In the genomic region with DNA sequence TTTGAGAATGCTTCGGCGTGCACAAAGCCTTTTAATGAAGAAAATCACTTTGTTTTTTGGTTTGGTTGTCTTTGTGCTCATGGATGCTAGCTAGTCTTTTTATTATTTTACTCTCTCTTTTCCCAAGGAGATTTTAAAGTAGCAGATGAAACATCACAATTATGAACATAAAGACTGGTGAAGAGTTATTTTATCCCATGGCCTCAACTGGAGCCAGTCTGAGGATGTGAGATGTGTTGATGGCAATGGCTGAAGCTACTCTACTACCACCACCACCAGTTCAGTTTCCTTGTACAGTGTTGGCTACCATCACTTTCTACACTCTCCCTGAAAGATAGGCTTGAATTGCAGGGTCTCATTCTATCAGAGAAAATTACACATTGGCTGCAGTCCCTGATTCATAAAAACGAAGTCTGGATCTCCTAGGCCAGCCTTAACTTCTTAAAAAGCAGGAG, we compare ENCODE assay signal across 8 cellular contexts. TPM values are rescaled to one million over a fixed set of nuclear protein-coding genes. Genes with fewer than 3 reads are reported as not detected.
DNase-seq lines count a peak whose midpoint lies in the region; ATAC-seq and TF ChIP-seq lines count a peak whose summit lies in the region.

No MANE protein-coding gene starts in this region.

- H3K27ac Mint-ChIP-seq in central memory CD8-positive, alpha-beta T cell (ENCODE audit: low read depth) = peak overlapping the region; percentile 87
- H3K27ac Mint-ChIP-seq in naive thymus-derived CD8-positive, alpha-beta T cell = peak overlapping the region in 9 of 10 donors; percentile 83 to 95 (median 93)

- H2AK9ac ChIP-seq in IMR-90 (replicated peaks; ENCODE audit: low read depth, low read length, poor library complexity) = no peak overlapping the region

- peaks cover 4 to 10% of the 10 kb centered on the region in 2 experiments; a peak in 3 of 4 replicates for H3K79me1 ChIP-seq in IMR-90 (ENCODE audit: low read depth in 1 of 2, low read length in 2 of 2)

- peaks cover 16% of the 10 kb centered on the region for H3K36me3 Mint-ChIP-seq in central memory CD8-positive, alpha-beta T cell (ENCODE audit: insufficient read depth)
- H3K36me3 Mint-ChIP-seq in naive thymus-derived CD8-positive, alpha-beta T cell = peaks cover 0 to 12% (median 1%) of the 10 kb centered on the region in 3 donors

- no CpG with 5 or more reads among the region's 3 CpGs for WGBS in IMR-90 (ENCODE audit: extremely low coverage in 2 of 2, insufficient read length in 1 of 2), 2 experiments
- 25 to 26% methylated on average over 3 of the region's 3 CpGs for WGBS in aorta, 2 donors

- no peaks in the 10 kb centered on the region for H3K9me3 Mint-ChIP-seq in central memory CD8-positive, alpha-beta T cell
- H3K9me3 Mint-ChIP-seq in naive thymus-derived CD8-positive, alpha-beta T cell = no peaks in the 10 kb centered on the region

- H3K27me3 ChIP-seq in BE2C (no peaks in the 10 kb centered on the region), IMR-90 (ENCODE audit: control insufficient read depth, insufficient read depth, low read length) (no peaks in the 10 kb centered on the region), aorta (ENCODE audit: control insufficient read depth in 1 of 2, insufficient read depth in 2 of 2, low read length in 1 of 2) (no peaks in the 10 kb centered on the region)

- H3K14ac ChIP-seq in IMR-90 (replicated peaks; ENCODE audit: low read depth, low read length) = peak overlapping the region; percentile 99

- peak overlapping the region; percentile 82 for H4K91ac ChIP-seq in IMR-90 (ENCODE audit: insufficient read depth, low read depth, low read length)

- peak overlapping the region; percentile 56; the same call in 1 of the 2 replicates for H2AK5ac ChIP-seq in IMR-90 (ENCODE audit: low read depth, low read length)

- no peak for DNase-seq in BE2C
- no peak for DNase-seq in IMR-90
- no peak for DNase-seq in central memory CD8-positive, alpha-beta T cell (ENCODE audit: low spot score in 2 of 2)
- no peak for DNase-seq in naive thymus-derived CD8-positive, alpha-beta T cell
- no peak for DNase-seq in stimulated activated CD4-positive, alpha-beta T cell treated with anti-CD3 and anti-CD28 coated beads, Interleukin-1b, Interleukin-23, amount 100 ng/mL, for 48 hours
- DNase-seq in aorta = no peak

- peaks cover 5% of the 10 kb centered on the region; the same call in 1 of the 2 replicates for H3K4me1 ChIP-seq in BE2C
- peaks cover 4% of the 10 kb centered on the region for H3K4me1 ChIP-seq in IMR-90 (ENCODE audit: control insufficient read depth, insufficient read depth, low read length)
- no peaks in the 10 kb centered on the region for H3K4me1 ChIP-seq in aorta (ENCODE audit: control insufficient read depth in 1 of 2, insufficient read depth in 2 of 2, low read length in 2 of 2)

- peaks cover 29% of the 10 kb centered on the region for H3K4me1 Mint-ChIP-seq in central memory CD8-positive, alpha-beta T cell
- H3K4me1 Mint-ChIP-seq in naive thymus-derived CD8-positive, alpha-beta T cell = peaks cover 14 to 39% (median 36%) of the 10 kb centered on the region in 4 donors

- intact Hi-C loops in IMR-90 (cut with micrococcal nuclease) (loop anchor here (2.0 to 10.0 kb wide), 3 partner anchors 81 to 259 kb away; partner anchors contain the start of genes HNRNPH3, PBLD and SIRT1), aorta (cut with DNase I) (loop anchor here (10.0 kb wide), 2 partner anchors 221 to 259 kb away; partner anchors contain the start of genes HNRNPH3 (in 1 of the 2) and PBLD (in 1 of the 2))

- no peak overlapping the region for H2AFZ ChIP-seq in IMR-90 (replicated peaks; ENCODE audit: low read length, poor library complexity)

- H3K27ac ChIP-seq in IMR-90 (ENCODE audit: insufficient read depth, low read length) (no peak overlapping the region), aorta (ENCODE audit: low read depth in 1 of 2, low read length in 2 of 2) (no peak overlapping the region)

- no peak for TF ChIP-seq RAD21 in IMR-90 (IDR thresholded peaks at IDR 0.05; ENCODE audit: low read length)

- peak overlapping the region; percentile 87 for H2BK120ac ChIP-seq in IMR-90 (ENCODE audit: low read depth, low read length)

- H3K4ac ChIP-seq in IMR-90 (ENCODE audit: low read depth, low read length) = peak overlapping the region; percentile 88

- H3K9me3 ChIP-seq in BE2C (no peaks in the 10 kb centered on the region), IMR-90 (ENCODE audit: control insufficient read depth, insufficient read depth, low read length) (no peaks in the 10 kb centered on the region), aorta (ENCODE audit: control insufficient read depth, low read length) (no peaks in the 10 kb centered on the region)

- CTCF ChIA-PET in IMR-90 (lab: Yijun Ruan, JAX) = interaction anchor here (1.2 kb wide), 1 partner anchor 137 kb away, joined by 5 read pairs; no protein-coding TSS in a partner anchor

- peak overlapping the region; percentile 95 for H3K4me2 ChIP-seq in IMR-90 (ENCODE audit: low read depth, low read length)

- peaks cover 21% of the 10 kb centered on the region for H4K20me1 ChIP-seq in IMR-90 (ENCODE audit: insufficient read depth, low read length)

- peak overlapping the region; percentile 77 for H3K56ac ChIP-seq in IMR-90 (ENCODE audit: extremely low read depth, insufficient read depth, low read length)

- H2BK20ac ChIP-seq in IMR-90 (ENCODE audit: low read depth, low read length) = peak overlapping the region; percentile 78

- peak overlapping the region; percentile 78; the same call in 1 of the 2 replicates for H3K9ac ChIP-seq in IMR-90 (ENCODE audit: low read depth, low read length)

- TSS peak; percentile 89 for BruUV-seq in IMR-90 (replicated peaks; lab: Mats Ljungman, UMichigan)

- H3K18ac ChIP-seq in IMR-90 (ENCODE audit: low read depth, low read length) = peak overlapping the region; percentile 92

- peak overlapping the region; percentile 90 for H3K4me3 Mint-ChIP-seq in central memory CD8-positive, alpha-beta T cell
- peak overlapping the region; percentile 61 to 99 (median 94) for H3K4me3 Mint-ChIP-seq in naive thymus-derived CD8-positive, alpha-beta T cell

- POLR2A ChIA-PET in IMR-90 (lab: Charles Lee; ENCODE audit: unreplicated experiment) = no interaction called here
- POLR2A ChIA-PET in naive thymus-derived CD8-positive, alpha-beta T cell (lab: Charles Lee) = interaction anchor here (0.7 to 1.2 kb wide), 2 partner anchors 191 to 655 kb away, joined by 3 read pairs; partner anchors contain the start of gene SIRT1

- in situ Hi-C loops in IMR-90 (cut with MboI; ENCODE audit: low sequenced_read_pairs) = no loop called here

- H2BK5ac ChIP-seq in IMR-90 (ENCODE audit: low read depth, low read length, poor library complexity, severe bottlenecking) = peak overlapping the region; percentile 93

- no peak for ATAC-seq in IMR-90 (ENCODE audit: low read depth)
- no peak for ATAC-seq in central memory CD8-positive, alpha-beta T cell (replicated peaks; ENCODE audit: extremely low read depth, poor library complexity, severe bottlenecking)
- ATAC-seq in naive thymus-derived CD8-positive, alpha-beta T cell = no peak
- ATAC-seq in HG02870 (IDR thresholded peaks at IDR 0.05; ENCODE audit: unreplicated experiment) = no peak
- ATAC-seq in GM21786 (IDR thresholded peaks at IDR 0.05; ENCODE audit: unreplicated experiment) = no peak
- ATAC-seq in aorta (ENCODE audit: low FRiP score) = no peak

- peak overlapping the region; percentile 99 for H4K5ac ChIP-seq in IMR-90 (ENCODE audit: low read depth, low read length)

- H4K8ac ChIP-seq in IMR-90 (ENCODE audit: low read depth in 2 of 2, low read length in 2 of 2) = peak overlapping the region; percentile 96 to 99

- H3K9me1 ChIP-seq in IMR-90 (ENCODE audit: insufficient read depth, low read length) = no peaks in the 10 kb centered on the region

- H3K4me3 ChIP-seq in BE2C (ENCODE audit: low read depth, low read length) (peak overlapping the region; percentile 36), IMR-90 (ENCODE audit: insufficient read depth, low read depth, low read length) (peak overlapping the region; percentile 41; the same call in 1 of the 2 replicates), aorta (ENCODE audit: low read length in 2 of 2) (peak overlapping the region in 1 of 2 donors; percentile 69)

- TF ChIP-seq POLR2A in IMR-90 (IDR thresholded peaks at IDR 0.05; ENCODE audit: low read depth, low read length) = no peak

- peak overlapping the region; percentile 55; the same call in 1 of the 3 replicates for H2BK15ac ChIP-seq in IMR-90 (ENCODE audit: low read depth, low read length)

- dilution Hi-C loops in IMR-90 (cut with HindIII; ENCODE audit: low sequenced_read_pairs, unreplicated experiment) = no loop called here

- H3K27me3 Mint-ChIP-seq in central memory CD8-positive, alpha-beta T cell = no peaks in the 10 kb centered on the region
- H3K27me3 Mint-ChIP-seq in naive thymus-derived CD8-positive, alpha-beta T cell = no peaks in the 10 kb centered on the region

- H3K36me3 ChIP-seq in BE2C (no peaks in the 10 kb centered on the region), IMR-90 (ENCODE audit: control insufficient read depth, insufficient read depth, low read length) (peaks cover 2% of the 10 kb centered on the region; the same call in 1 of the 2 replicates), aorta (ENCODE audit: control insufficient read depth in 1 of 2, insufficient read depth in 2 of 2, low read length in 1 of 2) (no peaks in the 10 kb centered on the region)

- H3K23ac ChIP-seq in IMR-90 (ENCODE audit: low read depth, low read length) = peak overlapping the region; percentile 99

- no peak for TF ChIP-seq CTCF in BE2C (IDR thresholded peaks at IDR 0.05; ENCODE audit: low read depth, low read length)
- TF ChIP-seq CTCF in IMR-90 (conservative IDR thresholded peaks at IDR 0.05; ENCODE audit: low read depth, low read length) = no peak

TF ChIP-seq in IMR-90, 13 proteins besides CTCF, POLR2A, EP300 and RAD21 (continues in another document):
- no peak for TF ChIP-seq BHLHE40 (IDR thresholded peaks at IDR 0.05; ENCODE audit: low read depth, low read length)

RNA-seq across cellular contexts. Expression of gene HERC4, which starts 0.5 kb away (rescaled TPM):
- polyA plus RNA-seq in BE2C (2012; ENCODE audit: insufficient read depth, insufficient read length, low read depth) = 10.2 TPM
- total RNA-seq in IMR-90 (2012; rRNA removed) (92.8 and 177 TPM in 2 replicates), aorta (100 to 1,000 TPM in 1 of 2 donors, 10 to 100 TPM in 1; 81.9 to 108 TPM)
- polyA plus RNA-seq in IMR-90 (2012; rRNA removed) (46.1 and 66.6 TPM in 2 replicates), aorta (10 to 100 TPM in 1 of 2 donors, 1 to 10 TPM in 1; 9.5 to 28.0 TPM)
- 4.9 and 7.2 TPM in 2 replicates for polyA plus RNA-seq in IMR-90 (2012; cell fraction: cytosol; rRNA removed)
- polyA plus RNA-seq in IMR-90 (2012; cell fraction: nucleus; rRNA removed; ENCODE audit: low replicate concordance) = 16.7 and 91.2 TPM in 2 replicates
- total RNA-seq in naive thymus-derived CD8-positive, alpha-beta T cell = 100 to 1,000 TPM in 1 of 2 experiments, 10 to 100 TPM in 1; 99.4 to 106 TPM
- 10 to 100 TPM; 18.1 to 24.0 (median 18.7) TPM for polyA plus RNA-seq in naive thymus-derived CD8-positive, alpha-beta T cell

RNA-seq across cellular contexts. Expression of gene MYPN, which starts 33.7 kb away (rescaled TPM):
- polyA plus RNA-seq in BE2C (2012; ENCODE audit: insufficient read depth, insufficient read length, low read depth) = not detected
- total RNA-seq in IMR-90 (2012; rRNA removed) = 12.5 and 13.1 TPM in 2 replicates
- polyA plus RNA-seq in IMR-90 (2012; rRNA removed) = 7.8 and 8.1 TPM in 2 replicates
- polyA plus RNA-seq in IMR-90 (2012; cell fraction: cytosol; rRNA removed) = 2.5 and 4.1 TPM in 2 replicates
- polyA plus RNA-seq in IMR-90 (2012; cell fraction: nucleus; rRNA removed; ENCODE audit: low replicate concordance) = 4.3 and 6.7 TPM in 2 replicates
- total RNA-seq in naive thymus-derived CD8-positive, alpha-beta T cell = not detected
- polyA plus RNA-seq in naive thymus-derived CD8-positive, alpha-beta T cell = not detected
- under 1 TPM in 1 of 2 donors, not detected in 1; 0.10 TPM for total RNA-seq in aorta
- polyA plus RNA-seq in aorta = under 1 TPM in 1 of 2 donors, not detected in 1; 0.25 TPM

Comparison
In these comparisons a context has a peak if more than half of its experiments do, and no peak if none do; other contexts are left out.
1. RNA of gene MYPN, which starts 33.7 kb away (total RNA-seq): 12.5 to 13.1 TPM in IMR-90; 0.10 TPM in aorta and not detected in naive thymus-derived CD8-positive, alpha-beta T cell; every median in the first group is over 10 times any median in the second.